In the genomic region with DNA sequence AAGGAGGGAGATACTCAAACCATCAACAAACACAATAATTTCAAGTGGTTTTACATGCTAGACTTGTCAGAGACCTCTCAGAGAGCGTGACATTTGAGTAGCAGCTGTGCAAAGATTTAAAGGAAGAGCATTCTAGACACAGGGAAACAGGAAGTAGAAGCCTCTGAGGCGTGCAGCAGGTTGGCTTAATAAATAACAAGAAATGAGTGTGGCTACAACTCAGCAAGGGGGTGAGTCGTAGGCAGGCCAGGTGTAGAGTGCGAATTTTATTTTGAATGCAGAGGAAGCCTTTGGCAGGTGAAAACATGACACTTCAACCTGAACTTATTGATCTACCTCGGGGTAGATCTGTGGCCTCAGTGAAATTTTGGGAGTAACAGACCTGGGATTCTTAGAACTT, we compare ENCODE assay signal across 8 cellular contexts.
DNase-seq lines count a peak whose midpoint lies in the region; ATAC-seq, FAIRE-seq and TF ChIP-seq lines count a peak whose summit lies in the region.

No MANE protein-coding gene starts in this region.

- TF ChIP-seq CTCF in vagina (IDR thresholded peaks at IDR 0.05), result no peak

- no peaks in the 10 kb centered on the region for H3K36me3 ChIP-seq in vagina

- H3K27ac ChIP-seq in vagina, result no peak overlapping the region

- intact Hi-C loops in vagina (cut with DNase I), result no loop called here

- DNase-seq in COLO668 (lab: John Stamatoyannopoulos, UW; ENCODE audit: unreplicated experiment), result peak; percentile 81
- DNase-seq in RCC 7860 (ENCODE audit: low spot score), result peak; percentile 70
- no peak for DNase-seq in A172 (ENCODE audit: low spot score)
- no peak for DNase-seq in vagina (ENCODE audit: extremely low spot score in 2 of 2)
- no peak for DNase-seq in AML-193 (lab: John Stamatoyannopoulos, UW)
- no peak for DNase-seq in NCI-H1105 treated with DMSO at 0.1 percent for 48 hours (lab: John Stamatoyannopoulos, UW)

- FAIRE-seq in RCC 7860 (lab: Jason Lieb, UNC), result peak; percentile 80

- ATAC-seq in GM18907 (IDR thresholded peaks at IDR 0.05; ENCODE audit: unreplicated experiment) (peak; percentile 88), HG03103 (IDR thresholded peaks at IDR 0.05; ENCODE audit: low read depth, unreplicated experiment) (peak; percentile 84)

- H3K4me3 ChIP-seq in vagina, result no peak overlapping the region

- peaks cover 9% of the 10 kb centered on the region for H3K4me1 ChIP-seq in vagina

- TF ChIP-seq POLR2A in vagina (IDR thresholded peaks at IDR 0.05), result no peak

- no peaks in the 10 kb centered on the region for H3K27me3 ChIP-seq in vagina

- H3K9me3 ChIP-seq in vagina, result no peaks in the 10 kb centered on the region

Comparison
In these comparisons a context has a peak if more than half of its experiments do, and no peak if none do; other contexts are left out.
1. DNase-seq: peak in COLO668 (single experiment) and RCC 7860 (single experiment); none in A172 (single experiment), vagina (0 of 2), AML-193 (0 of 2) and NCI-H1105 treated with DMSO at 0.1 percent for 48 hours (single experiment).